ENCODE assay signal across 1 cellular context in genomic region chr14:55118761-55119160, GRCh38.
TF ChIP-seq lines count a peak whose summit lies in the region.

No MANE protein-coding gene starts in this region.

TF ChIP-seq in liver, 16 proteins besides CTCF, POLR2A, EP300 and RAD21 (continued from another document):
- no peak for TF ChIP-seq REST (IDR thresholded peaks at IDR 0.05)
- no peak for TF ChIP-seq GABPA (IDR thresholded peaks at IDR 0.05 in 1 of 2, conservative IDR thresholded peaks at IDR 0.05 in 1 of 2)
- TF ChIP-seq RXRA (IDR thresholded peaks at IDR 0.05), result no peak
- TF ChIP-seq HNF4G (IDR thresholded peaks at IDR 0.05), result no peak
- TF ChIP-seq FOXA2 (IDR thresholded peaks at IDR 0.05), result no peak
- TF ChIP-seq HNF4A (conservative IDR thresholded peaks at IDR 0.05), result no peak
